ENCODE assay signal across 2 cellular contexts in the genomic region with DNA sequence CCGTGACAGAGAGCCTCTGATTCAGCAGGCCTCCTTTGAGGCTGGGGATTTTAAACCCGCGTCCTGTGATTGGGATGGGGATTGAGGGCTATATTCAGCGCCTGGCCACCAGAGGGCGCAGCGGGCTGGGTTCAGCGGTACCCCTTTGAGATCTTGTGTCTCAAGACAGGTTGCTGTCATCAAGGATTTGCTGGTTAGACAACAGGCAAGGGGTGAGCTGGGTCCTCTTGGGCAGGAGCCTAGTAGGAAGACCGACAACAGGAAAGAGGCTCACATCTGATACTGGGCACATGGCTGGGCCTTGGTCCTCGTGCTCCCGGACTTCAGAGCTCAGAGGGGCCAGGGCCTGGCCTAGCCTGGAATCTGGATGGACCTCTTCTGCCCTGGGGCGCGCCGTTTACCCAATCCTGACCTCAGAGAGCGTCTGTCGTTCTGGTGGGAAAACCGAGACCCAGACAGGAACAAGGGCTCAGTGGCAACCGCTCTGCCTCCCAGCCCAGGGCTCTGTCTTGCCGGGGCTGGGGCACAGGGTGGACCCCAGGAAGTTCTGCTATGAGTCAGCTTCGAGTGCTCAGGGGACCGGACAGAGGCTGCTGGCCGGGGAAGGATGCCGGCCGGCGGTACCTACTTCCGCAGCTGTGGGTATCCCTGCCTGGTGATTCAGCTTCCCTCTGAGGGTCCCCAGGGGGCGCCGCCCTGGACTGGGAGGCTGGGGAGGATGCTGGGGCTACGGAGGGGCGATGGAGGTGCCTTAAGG.
TF ChIP-seq lines count a peak whose summit lies in the region.

No MANE protein-coding gene starts in this region.

TF ChIP-seq in HEK293, 187 proteins besides CTCF, POLR2A, EP300 and RAD21 (continued from another document):
- TF ChIP-seq, protein P1, sequence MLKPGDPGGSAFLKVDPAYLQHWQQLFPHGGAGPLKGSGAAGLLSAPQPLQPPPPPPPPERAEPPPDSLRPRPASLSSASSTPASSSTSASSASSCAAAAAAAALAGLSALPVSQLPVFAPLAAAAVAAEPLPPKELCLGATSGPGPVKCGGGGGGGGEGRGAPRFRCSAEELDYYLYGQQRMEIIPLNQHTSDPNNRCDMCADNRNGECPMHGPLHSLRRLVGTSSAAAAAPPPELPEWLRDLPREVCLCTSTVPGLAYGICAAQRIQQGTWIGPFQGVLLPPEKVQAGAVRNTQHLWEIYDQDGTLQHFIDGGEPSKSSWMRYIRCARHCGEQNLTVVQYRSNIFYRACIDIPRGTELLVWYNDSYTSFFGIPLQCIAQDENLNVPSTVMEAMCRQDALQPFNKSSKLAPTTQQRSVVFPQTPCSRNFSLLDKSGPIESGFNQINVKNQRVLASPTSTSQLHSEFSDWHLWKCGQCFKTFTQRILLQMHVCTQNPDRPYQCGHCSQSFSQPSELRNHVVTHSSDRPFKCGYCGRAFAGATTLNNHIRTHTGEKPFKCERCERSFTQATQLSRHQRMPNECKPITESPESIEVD (tag by site-specific recombination; IDR thresholded peaks at IDR 0.05) = no peak
- TF ChIP-seq ZNF335 (tag by site-specific recombination; conservative IDR thresholded peaks at IDR 0.05) (peak; percentile 68), ZNF324 (tag by site-specific recombination; IDR thresholded peaks at IDR 0.05) (no peak), ZBTB8A (tag by site-specific recombination; IDR thresholded peaks at IDR 0.05) (peak; percentile 57; the same call in 1 of the 2 replicates), ZNF266 (tag by site-specific recombination; IDR thresholded peaks at IDR 0.05; ENCODE audit: low read depth) (no peak), KLF9 (tag by site-specific recombination; IDR thresholded peaks at IDR 0.05; ENCODE audit: low read depth) (no peak), ZNF830 (tag by site-specific recombination; IDR thresholded peaks at IDR 0.05; ENCODE audit: low read depth) (no peak), ZNF2 (tag by site-specific recombination; IDR thresholded peaks at IDR 0.05) (peak; percentile 96), TRIM28 (IDR thresholded peaks at IDR 0.05; ENCODE audit: borderline replicate concordance, low read length) (0 out of 2 replicates have a peak, but pooled peaks have one; percentile 18), ZNF138 (tag by site-specific recombination; IDR thresholded peaks at IDR 0.05; ENCODE audit: borderline replicate concordance) (no peak), ZNF10 (tag by site-specific recombination; IDR thresholded peaks at IDR 0.05) (no peak), ZBTB17 (tag by site-specific recombination; IDR thresholded peaks at IDR 0.05) (peak; percentile 87), ZNF114 (tag by site-specific recombination; IDR thresholded peaks at IDR 0.05) (no peak), ZNF629 (tag by site-specific recombination; IDR thresholded peaks at IDR 0.05) (peak; percentile 60; the same call in 1 of the 2 replicates), KLF8 (tag by site-specific recombination; IDR thresholded peaks at IDR 0.05) (peak; percentile 51; the same call in 1 of the 2 replicates)
- TF ChIP-seq, protein P2, sequence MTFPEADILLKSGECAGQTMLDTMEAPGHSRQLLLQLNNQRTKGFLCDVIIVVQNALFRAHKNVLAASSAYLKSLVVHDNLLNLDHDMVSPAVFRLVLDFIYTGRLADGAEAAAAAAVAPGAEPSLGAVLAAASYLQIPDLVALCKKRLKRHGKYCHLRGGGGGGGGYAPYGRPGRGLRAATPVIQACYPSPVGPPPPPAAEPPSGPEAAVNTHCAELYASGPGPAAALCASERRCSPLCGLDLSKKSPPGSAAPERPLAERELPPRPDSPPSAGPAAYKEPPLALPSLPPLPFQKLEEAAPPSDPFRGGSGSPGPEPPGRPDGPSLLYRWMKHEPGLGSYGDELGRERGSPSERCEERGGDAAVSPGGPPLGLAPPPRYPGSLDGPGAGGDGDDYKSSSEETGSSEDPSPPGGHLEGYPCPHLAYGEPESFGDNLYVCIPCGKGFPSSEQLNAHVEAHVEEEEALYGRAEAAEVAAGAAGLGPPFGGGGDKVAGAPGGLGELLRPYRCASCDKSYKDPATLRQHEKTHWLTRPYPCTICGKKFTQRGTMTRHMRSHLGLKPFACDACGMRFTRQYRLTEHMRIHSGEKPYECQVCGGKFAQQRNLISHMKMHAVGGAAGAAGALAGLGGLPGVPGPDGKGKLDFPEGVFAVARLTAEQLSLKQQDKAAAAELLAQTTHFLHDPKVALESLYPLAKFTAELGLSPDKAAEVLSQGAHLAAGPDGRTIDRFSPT (tag by site-specific recombination; IDR thresholded peaks at IDR 0.05) = peak; percentile 61
- TF ChIP-seq, protein P3, sequence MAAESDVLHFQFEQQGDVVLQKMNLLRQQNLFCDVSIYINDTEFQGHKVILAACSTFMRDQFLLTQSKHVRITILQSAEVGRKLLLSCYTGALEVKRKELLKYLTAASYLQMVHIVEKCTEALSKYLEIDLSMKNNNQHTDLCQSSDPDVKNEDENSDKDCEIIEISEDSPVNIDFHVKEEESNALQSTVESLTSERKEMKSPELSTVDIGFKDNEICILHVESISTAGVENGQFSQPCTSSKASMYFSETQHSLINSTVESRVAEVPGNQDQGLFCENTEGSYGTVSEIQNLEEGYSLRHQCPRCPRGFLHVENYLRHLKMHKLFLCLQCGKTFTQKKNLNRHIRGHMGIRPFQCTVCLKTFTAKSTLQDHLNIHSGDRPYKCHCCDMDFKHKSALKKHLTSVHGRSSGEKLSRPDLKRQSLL (tag by site-specific recombination; IDR thresholded peaks at IDR 0.05) = no peak

TF ChIP-seq in SK-N-SH, 30 proteins besides CTCF, POLR2A, EP300 and RAD21 (continued from another document):
- TF ChIP-seq, protein P4, sequence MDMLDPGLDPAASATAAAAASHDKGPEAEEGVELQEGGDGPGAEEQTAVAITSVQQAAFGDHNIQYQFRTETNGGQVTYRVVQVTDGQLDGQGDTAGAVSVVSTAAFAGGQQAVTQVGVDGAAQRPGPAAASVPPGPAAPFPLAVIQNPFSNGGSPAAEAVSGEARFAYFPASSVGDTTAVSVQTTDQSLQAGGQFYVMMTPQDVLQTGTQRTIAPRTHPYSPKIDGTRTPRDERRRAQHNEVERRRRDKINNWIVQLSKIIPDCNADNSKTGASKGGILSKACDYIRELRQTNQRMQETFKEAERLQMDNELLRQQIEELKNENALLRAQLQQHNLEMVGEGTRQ (IDR thresholded peaks at IDR 0.05; ENCODE audit: borderline replicate concordance, low read depth, low read length) = no peak
- peak; percentile 51; the same call in 1 of the 2 replicates for TF ChIP-seq JUND (IDR thresholded peaks at IDR 0.05)
- 0 out of 2 replicates have a peak, but pooled peaks have one; percentile 26 for TF ChIP-seq ELF1 (IDR thresholded peaks at IDR 0.05)
- no peak for TF ChIP-seq YY1 (IDR thresholded peaks at IDR 0.05; ENCODE audit: low read depth)
- peak; percentile 66; the same call in 1 of the 2 replicates for TF ChIP-seq FOXJ3 (CRISPR knock-in tag; IDR thresholded peaks at IDR 0.05)
